In the genomic region with DNA sequence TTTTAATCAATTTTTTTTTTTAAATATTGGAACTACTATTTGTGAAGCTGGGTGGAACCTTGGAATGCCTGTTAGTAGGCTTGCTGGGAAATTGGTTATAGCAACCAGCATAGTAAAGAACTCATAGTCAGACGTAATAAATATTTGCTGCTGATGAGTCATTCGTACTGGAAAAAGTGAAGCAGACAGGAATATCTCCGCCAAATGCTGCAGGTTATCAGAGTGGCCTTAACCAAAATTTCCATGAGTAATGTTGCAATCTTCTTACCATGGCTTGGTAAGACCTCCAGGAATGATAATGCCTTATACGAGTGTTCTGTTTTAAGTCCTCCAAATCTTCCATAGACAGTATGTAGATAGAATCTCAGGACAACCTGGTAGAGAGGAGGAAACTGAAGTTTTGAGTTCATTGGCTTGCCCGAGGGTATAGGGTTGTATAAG, we compare ENCODE assay signal across 2 cellular contexts.
TF ChIP-seq lines count a peak whose summit lies in the region.

No MANE protein-coding gene starts in this region.

TF ChIP-seq in A549, 52 proteins besides CTCF, POLR2A, EP300 and RAD21:
- TF ChIP-seq JUN (IDR thresholded peaks at IDR 0.05) (peak; percentile 62 to 65; a peak in 3 of 5 replicates), MAFK (IDR thresholded peaks at IDR 0.05; ENCODE audit: partially characterized antibody) (peak; percentile 1), JUNB (IDR thresholded peaks at IDR 0.05) (peak; percentile 86), FOSL2 (IDR thresholded peaks at IDR 0.05) (peak; percentile 87), FOSL2 (CRISPR knock-in tag; IDR thresholded peaks at IDR 0.05) (peak; percentile 98), TP53 (CRISPR knock-in tag; IDR thresholded peaks at IDR 0.05) (no peak), RFX5 (IDR thresholded peaks at IDR 0.05) (no peak), GATA3 (IDR thresholded peaks at IDR 0.05; ENCODE audit: borderline replicate concordance) (peak; percentile 88), CEBPB (IDR thresholded peaks at IDR 0.05) (peak; percentile 80 to 95)
- TF ChIP-seq, protein P1, sequence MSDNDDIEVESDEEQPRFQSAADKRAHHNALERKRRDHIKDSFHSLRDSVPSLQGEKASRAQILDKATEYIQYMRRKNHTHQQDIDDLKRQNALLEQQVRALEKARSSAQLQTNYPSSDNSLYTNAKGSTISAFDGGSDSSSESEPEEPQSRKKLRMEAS (IDR thresholded peaks at IDR 0.05), result peak; percentile 65

TF ChIP-seq in IMR-90, 13 proteins besides CTCF, POLR2A, EP300 and RAD21:
- TF ChIP-seq SMC3 (IDR thresholded peaks at IDR 0.05; ENCODE audit: low read depth, low read length) (0 out of 2 replicates have a peak, but pooled peaks have one; percentile 18), CEBPB (IDR thresholded peaks at IDR 0.05; ENCODE audit: low read depth, low read length) (peak; percentile 97), RCOR1 (IDR thresholded peaks at IDR 0.05; ENCODE audit: insufficient replicate concordance, low read length) (no peak), BHLHE40 (IDR thresholded peaks at IDR 0.05; ENCODE audit: low read depth, low read length) (peak; percentile 56; the same call in 1 of the 2 replicates), MAFK (IDR thresholded peaks at IDR 0.05; ENCODE audit: low read depth, low read length) (peak; percentile 25; the same call in 1 of the 2 replicates), RFX5 (IDR thresholded peaks at IDR 0.05; ENCODE audit: low read depth, low read length) (no peak), FOS (IDR thresholded peaks at IDR 0.05; ENCODE audit: low read depth, low read length) (peak; percentile 97)
- TF ChIP-seq, protein P2, sequence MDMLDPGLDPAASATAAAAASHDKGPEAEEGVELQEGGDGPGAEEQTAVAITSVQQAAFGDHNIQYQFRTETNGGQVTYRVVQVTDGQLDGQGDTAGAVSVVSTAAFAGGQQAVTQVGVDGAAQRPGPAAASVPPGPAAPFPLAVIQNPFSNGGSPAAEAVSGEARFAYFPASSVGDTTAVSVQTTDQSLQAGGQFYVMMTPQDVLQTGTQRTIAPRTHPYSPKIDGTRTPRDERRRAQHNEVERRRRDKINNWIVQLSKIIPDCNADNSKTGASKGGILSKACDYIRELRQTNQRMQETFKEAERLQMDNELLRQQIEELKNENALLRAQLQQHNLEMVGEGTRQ (IDR thresholded peaks at IDR 0.05; ENCODE audit: low read depth, low read length), result no peak
